ENCODE assay signal across 2 cellular contexts in genomic region chr22:31272522-31273446, GRCh38.
TF ChIP-seq lines count a peak whose summit lies in the region.

No MANE protein-coding gene starts in this region.

TF ChIP-seq in A549, 52 proteins besides CTCF, POLR2A, EP300 and RAD21 (continued from another document):
- TF ChIP-seq MAZ (IDR thresholded peaks at IDR 0.05; ENCODE audit: borderline replicate concordance, low read depth, low read length) (no peak), SMC3 (IDR thresholded peaks at IDR 0.05) (peak; percentile 49), ZSCAN20 (CRISPR knock-in tag; IDR thresholded peaks at IDR 0.05) (no peak), JUN (IDR thresholded peaks at IDR 0.05) (no peak)
TF ChIP-seq in A549: peak in this region for 1.

TF ChIP-seq in endothelial cell of umbilical vein, 7 proteins besides CTCF, POLR2A, EP300 and RAD21 (continued from another document):
- TF ChIP-seq MAX (IDR thresholded peaks at IDR 0.05; ENCODE audit: insufficient read depth, insufficient read length) (no peak), GATA2 (IDR thresholded peaks at IDR 0.05; ENCODE audit: insufficient read depth, insufficient read length, low read depth, low read length) (no peak)
